In the genomic region with DNA sequence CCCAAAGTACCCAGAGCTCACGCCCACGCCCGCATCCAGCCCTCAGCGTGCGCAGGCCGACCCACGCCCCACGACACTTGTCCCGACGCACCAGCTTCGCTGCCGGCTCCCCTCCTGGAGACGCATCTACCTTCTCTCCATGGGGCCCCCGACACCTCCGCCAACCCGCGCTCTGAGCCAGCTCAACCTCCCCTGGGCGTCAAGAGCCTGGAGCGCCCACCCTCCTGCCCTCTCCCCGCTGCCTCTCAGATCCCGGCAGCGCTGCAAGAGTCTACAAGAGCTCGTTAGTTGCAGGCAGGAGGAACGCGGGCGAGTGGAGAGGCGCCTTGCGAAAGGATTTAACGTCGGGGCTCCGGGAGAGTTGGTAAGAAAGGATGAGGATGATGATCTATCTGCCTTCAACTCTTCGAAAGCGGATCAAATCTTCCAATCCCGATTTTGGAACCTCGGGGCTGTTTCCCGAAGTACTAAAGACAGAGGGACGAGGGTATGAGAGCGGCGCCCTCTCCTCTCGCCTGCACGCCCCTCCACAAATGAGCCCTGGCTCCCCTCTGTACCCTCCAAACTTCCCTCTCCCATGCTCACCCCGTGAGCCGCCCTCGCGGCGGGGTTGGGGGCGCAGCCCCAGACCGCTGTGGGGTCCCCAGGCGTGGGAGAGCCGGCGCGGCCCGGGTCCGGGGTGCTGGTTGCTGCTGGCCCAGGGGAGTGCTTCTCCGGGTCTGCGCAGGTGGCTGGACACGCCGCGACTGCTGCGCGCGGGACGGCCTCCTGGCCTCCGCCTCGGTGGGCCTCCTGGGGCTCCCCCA, we compare ENCODE assay signal across 9 cellular contexts. TPM values are rescaled to one million over a fixed set of nuclear protein-coding genes. Genes with fewer than 3 reads are reported as not detected.
DNase-seq lines count a peak whose midpoint lies in the region; ATAC-seq and TF ChIP-seq lines count a peak whose summit lies in the region.
"Had no signal": no experiment of that assay in that cellular context is flagged by ENCODE, and none has a peak within 500 bp of the region (broad histone marks: within the 10 kb centered on the region; RNA-seq: fewer than 3 reads in every experiment).

No MANE protein-coding gene starts in this region.

- no peak for DNase-seq in Calu3
- no peak for DNase-seq in activated CD4-positive, alpha-beta memory T cell treated with anti-CD3 and anti-CD28 coated beads, Interleukin-2, amount 10 ng/mL, durations not matched to agents 7 days and 5 days
- no peak for DNase-seq in right atrium auricular region (ENCODE audit: low spot score)
- peak; percentile 59 for DNase-seq in retina
- no peak for DNase-seq in left lobe of liver (ENCODE audit: low spot score)
- DNase-seq: amygdala had no signal

- ATAC-seq in GM19023 (IDR thresholded peaks at IDR 0.05; ENCODE audit: unreplicated experiment) (no peak), HG02885 (IDR thresholded peaks at IDR 0.05; ENCODE audit: poor library complexity, unreplicated experiment) (no peak), left lobe of liver (no peak), GM19328 (IDR thresholded peaks at IDR 0.05; ENCODE audit: unreplicated experiment) (no peak)

- peak overlapping the region; percentile 64 to 67 for H3K27ac ChIP-seq in right atrium auricular region

- no peaks in the 10 kb centered on the region for H3K36me3 ChIP-seq in right atrium auricular region

- CTCF ChIA-PET in Calu3 (lab: Charles Lee), result no interaction called here
- CTCF ChIA-PET in activated CD4-positive, alpha-beta memory T cell treated with anti-CD3 and anti-CD28 coated beads, Interleukin-2, amount 10 ng/mL, durations not matched to agents 7 days and 5 days (lab: Charles Lee), result interaction anchor here (0.8 to 2.6 kb wide), 15 partner anchors 7 to 454 kb away, joined by 3 to 16 read pairs (median 5); a partner anchor contains a TSS

- no peaks in the 10 kb centered on the region for H3K27me3 ChIP-seq in right atrium auricular region

- H3K4me3 Mint-ChIP-seq in Calu3 (ENCODE audit: low read depth, unreplicated experiment), result peak overlapping the region; percentile 74
- peak overlapping the region; percentile 56 for H3K4me3 Mint-ChIP-seq in activated CD4-positive, alpha-beta memory T cell treated with anti-CD3 and anti-CD28 coated beads, Interleukin-2, amount 10 ng/mL, durations not matched to agents 7 days and 5 days

- H3K4me3 ChIP-seq in right atrium auricular region, result peak overlapping the region; percentile 46 to 73

- H3K9me3 Mint-ChIP-seq in Calu3 (ENCODE audit: low read depth, unreplicated experiment), result no peaks in the 10 kb centered on the region
- H3K9me3 Mint-ChIP-seq in activated CD4-positive, alpha-beta memory T cell treated with anti-CD3 and anti-CD28 coated beads, Interleukin-2, amount 10 ng/mL, durations not matched to agents 7 days and 5 days, result no peaks in the 10 kb centered on the region

- peaks cover 39% of the 10 kb centered on the region for H3K4me1 Mint-ChIP-seq in Calu3 (ENCODE audit: low read depth, unreplicated experiment)
- H3K4me1 Mint-ChIP-seq in activated CD4-positive, alpha-beta memory T cell treated with anti-CD3 and anti-CD28 coated beads, Interleukin-2, amount 10 ng/mL, durations not matched to agents 7 days and 5 days, result peaks cover 22% of the 10 kb centered on the region

- POLR2A ChIA-PET in activated CD4-positive, alpha-beta memory T cell treated with anti-CD3 and anti-CD28 coated beads, Interleukin-2, amount 10 ng/mL, durations not matched to agents 7 days and 5 days (lab: Charles Lee), result interaction anchor here (0.8 to 1.5 kb wide), 6 partner anchors 36 to 271 kb away, joined by 3 to 5 read pairs (median 4); a partner anchor contains a TSS

- H3K4me1 ChIP-seq in right atrium auricular region, result peaks cover 0 to 16% of the 10 kb centered on the region in 2 donors

- TF ChIP-seq CTCF in Calu3 (IDR thresholded peaks at IDR 0.05; ENCODE audit: unreplicated experiment), result no peak
- TF ChIP-seq CTCF in right atrium auricular region (IDR thresholded peaks at IDR 0.05), result no peak

- no TSS peak for BruUV-seq in Calu3 (replicated peaks; lab: Mats Ljungman, UMichigan)

- intact Hi-C loops in Calu3 (cut with micrococcal nuclease; ENCODE audit: unreplicated experiment), result loop anchor here (10.0 kb wide), 1 partner anchor 104 kb away; a partner anchor contains a TSS

- H3K9me3 ChIP-seq in right atrium auricular region, result no peaks in the 10 kb centered on the region

- H3K36me3 Mint-ChIP-seq in Calu3 (ENCODE audit: insufficient read depth, unreplicated experiment), result peaks cover 14% of the 10 kb centered on the region
- H3K36me3 Mint-ChIP-seq in activated CD4-positive, alpha-beta memory T cell treated with anti-CD3 and anti-CD28 coated beads, Interleukin-2, amount 10 ng/mL, durations not matched to agents 7 days and 5 days (ENCODE audit: low read depth), result no peaks in the 10 kb centered on the region

- H3K27me3 Mint-ChIP-seq in Calu3 (ENCODE audit: unreplicated experiment), result no peaks in the 10 kb centered on the region
- H3K27me3 Mint-ChIP-seq in activated CD4-positive, alpha-beta memory T cell treated with anti-CD3 and anti-CD28 coated beads, Interleukin-2, amount 10 ng/mL, durations not matched to agents 7 days and 5 days, result peaks cover 54% of the 10 kb centered on the region

- H3K27ac Mint-ChIP-seq in Calu3 (ENCODE audit: unreplicated experiment), result no peak overlapping the region
- no peak overlapping the region for H3K27ac Mint-ChIP-seq in activated CD4-positive, alpha-beta memory T cell treated with anti-CD3 and anti-CD28 coated beads, Interleukin-2, amount 10 ng/mL, durations not matched to agents 7 days and 5 days

RNA-seq across cellular contexts. Expression of a gene that starts 1.0 kb away (rescaled TPM):
- total RNA-seq in Calu3 (2022) (1.3 and 4.3 TPM in 2 replicates), right atrium auricular region (100 to 1,000 TPM in 1 of 2 donors, 10 to 100 TPM in 1; 32.1 to 102 TPM), left lobe of liver (1.1 TPM)
- total RNA-seq in activated CD4-positive, alpha-beta memory T cell treated with anti-CD3 and anti-CD28 coated beads, Interleukin-2, amount 10 ng/mL, durations not matched to agents 7 days and 5 days, result under 1 TPM; 0.28 to 0.40 TPM
